Comparison of ENCODE assay signal across 7 cellular contexts in the genomic region with DNA sequence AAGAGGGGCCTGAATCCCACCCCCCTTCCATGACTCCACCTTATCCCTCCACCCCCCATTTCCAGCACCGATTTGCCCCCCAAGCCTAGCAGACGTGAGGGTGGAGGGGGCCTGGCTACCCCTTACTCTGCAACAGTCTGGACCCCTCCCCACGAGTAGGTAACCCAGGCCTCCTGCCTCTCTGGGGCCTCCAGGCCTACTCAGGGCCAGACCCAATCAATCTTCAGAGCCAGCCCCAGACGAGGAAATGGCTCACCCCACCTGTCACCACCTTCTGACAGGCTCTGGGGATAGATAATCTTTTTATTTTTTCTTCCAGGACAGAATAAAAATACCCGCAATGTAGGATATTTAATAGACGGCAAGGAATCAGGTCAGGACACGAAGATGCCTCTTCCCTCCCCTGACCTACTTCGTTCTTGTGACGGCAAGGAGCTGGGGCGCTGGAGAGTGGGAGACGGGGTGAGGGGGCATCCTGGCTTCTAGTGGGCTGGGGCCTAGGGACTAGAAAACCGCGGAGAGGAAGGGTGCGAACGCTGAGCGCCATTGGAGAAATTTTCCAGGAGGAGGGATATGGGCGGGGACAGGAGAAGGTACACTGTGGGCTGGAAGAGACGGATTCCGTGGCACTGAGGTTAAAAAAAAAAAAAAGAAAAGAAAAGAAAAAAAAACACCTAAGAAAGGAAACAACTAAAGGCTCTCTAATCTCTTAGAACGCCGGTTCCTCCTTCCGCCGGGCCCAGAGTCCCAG. TPM values are rescaled to one million over a fixed set of nuclear protein-coding genes. Genes with fewer than 3 reads are reported as not detected.
A peak's percentile ranks its signal among the peaks of the same experiment; 100 is the strongest.
DNase-seq lines count a peak whose midpoint lies in the region; ATAC-seq and TF ChIP-seq lines count a peak whose summit lies in the region.

No MANE protein-coding gene starts in this region.

- no peak overlapping the region for H3K9ac ChIP-seq in neural progenitor cell

- peaks cover 33% of the 10 kb centered on the region for H3K27me3 Mint-ChIP-seq in IgD-negative memory B cell
- H3K27me3 Mint-ChIP-seq in WTC11 (ENCODE audit: low read depth) = peaks cover 43% of the 10 kb centered on the region
- H3K27me3 Mint-ChIP-seq in neural progenitor cell (ENCODE audit: insufficient read depth, low read depth) = peaks cover 68% of the 10 kb centered on the region

- peak; percentile 40 for DNase-seq in WTC11 (ENCODE audit: low spot score)
- DNase-seq in epithelial cell of prostate (ENCODE audit: low read depth, low spot score) = no peak
- DNase-seq in neural progenitor cell (ENCODE audit: low spot score) = peak; percentile 62
- no peak for DNase-seq in AG20443 (ENCODE audit: low spot score)
- no peak for DNase-seq in GM03348 (ENCODE audit: low spot score)

- H3K4me1 ChIP-seq in neural progenitor cell = peaks cover 8% of the 10 kb centered on the region

- peaks cover 3% of the 10 kb centered on the region for H3K36me3 Mint-ChIP-seq in IgD-negative memory B cell
- H3K36me3 Mint-ChIP-seq in WTC11 = 0 out of 2 replicates have a peak, but pooled peaks cover 2% of the 10 kb centered on the region
- H3K36me3 Mint-ChIP-seq in neural progenitor cell = peaks cover 7% of the 10 kb centered on the region

- H3K27me3 ChIP-seq in neural progenitor cell = peaks cover 38% of the 10 kb centered on the region

- TF ChIP-seq CTCF in WTC11 (IDR thresholded peaks at IDR 0.05) (no peak), neural progenitor cell (IDR thresholded peaks at IDR 0.05) (no peak)

- H3K9me3 Mint-ChIP-seq in IgD-negative memory B cell (peaks cover 0 to 8% (median 0%) of the 10 kb centered on the region in 3 donors), WTC11 (no peaks in the 10 kb centered on the region), neural progenitor cell (peaks cover 13% of the 10 kb centered on the region)

- ATAC-seq in WTC11 (peak; percentile 6), HG03457 (IDR thresholded peaks at IDR 0.05; ENCODE audit: unreplicated experiment) (no peak)

- H3K4me1 Mint-ChIP-seq in IgD-negative memory B cell (peaks cover 18 to 20% (median 19%) of the 10 kb centered on the region in 3 donors), WTC11 (peaks cover 25% of the 10 kb centered on the region), neural progenitor cell (peaks cover 27% of the 10 kb centered on the region)

- no peaks in the 10 kb centered on the region for H3K9me3 ChIP-seq in neural progenitor cell (ENCODE audit: low read depth)

- H4K20me1 ChIP-seq in neural progenitor cell (ENCODE audit: low read depth) = no peaks in the 10 kb centered on the region

- H3K4me3 ChIP-seq in neural progenitor cell = peak overlapping the region; percentile 83

- POLR2A ChIA-PET in WTC11 (lab: Charles Lee) = interaction anchor here (0.8 to 2.2 kb wide), 4 partner anchors 23 to 228 kb away, joined by 4 to 6 read pairs (median 4); no protein-coding TSS in a partner anchor

- peak overlapping the region; percentile 99 to 100 (median 100) for H3K27ac Mint-ChIP-seq in IgD-negative memory B cell
- no peak overlapping the region for H3K27ac Mint-ChIP-seq in WTC11
- no peak overlapping the region for H3K27ac Mint-ChIP-seq in neural progenitor cell

- peak overlapping the region; percentile 47 for H3K27ac ChIP-seq in epithelial cell of prostate
- H3K27ac ChIP-seq in neural progenitor cell = no peak overlapping the region

- no peak overlapping the region for H2AFZ ChIP-seq in neural progenitor cell (replicated peaks)

- H3F3A ChIP-seq in neural progenitor cell (ENCODE audit: low read depth) = peaks cover 13% of the 10 kb centered on the region

- CTCF ChIA-PET in WTC11 (lab: Charles Lee) = interaction anchor here (0.6 to 6.8 kb wide), 52 partner anchors 8 to 683 kb away, joined by 3 to 191 read pairs (median 6); partner anchors contain the start of genes ARL5C, FBXO47, LASP1 and LASP1NB

- no peaks in the 10 kb centered on the region for H3K36me3 ChIP-seq in neural progenitor cell

- H3K4me3 Mint-ChIP-seq in IgD-negative memory B cell (peak overlapping the region; percentile 96 to 99 (median 98)), WTC11 (peak overlapping the region; percentile 100), neural progenitor cell (peak overlapping the region; percentile 98)

- H3K4me2 ChIP-seq in neural progenitor cell = peak overlapping the region; percentile 99

- H3K79me2 ChIP-seq in neural progenitor cell (ENCODE audit: low read depth) = no peaks in the 10 kb centered on the region

TF ChIP-seq in WTC11, 78 proteins besides CTCF, POLR2A, EP300 and RAD21:
- TF ChIP-seq E2F4 (CRISPR knock-in tag; IDR thresholded peaks at IDR 0.05; ENCODE audit: borderline replicate concordance, low read depth) = no peak
- TF ChIP-seq, protein P1, sequence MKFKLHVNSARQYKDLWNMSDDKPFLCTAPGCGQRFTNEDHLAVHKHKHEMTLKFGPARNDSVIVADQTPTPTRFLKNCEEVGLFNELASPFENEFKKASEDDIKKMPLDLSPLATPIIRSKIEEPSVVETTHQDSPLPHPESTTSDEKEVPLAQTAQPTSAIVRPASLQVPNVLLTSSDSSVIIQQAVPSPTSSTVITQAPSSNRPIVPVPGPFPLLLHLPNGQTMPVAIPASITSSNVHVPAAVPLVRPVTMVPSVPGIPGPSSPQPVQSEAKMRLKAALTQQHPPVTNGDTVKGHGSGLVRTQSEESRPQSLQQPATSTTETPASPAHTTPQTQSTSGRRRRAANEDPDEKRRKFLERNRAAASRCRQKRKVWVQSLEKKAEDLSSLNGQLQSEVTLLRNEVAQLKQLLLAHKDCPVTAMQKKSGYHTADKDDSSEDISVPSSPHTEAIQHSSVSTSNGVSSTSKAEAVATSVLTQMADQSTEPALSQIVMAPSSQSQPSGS (CRISPR knock-in tag; IDR thresholded peaks at IDR 0.05; ENCODE audit: borderline replicate concordance, low read depth) = no peak

RNA-seq across cellular contexts. Expression of gene PLXDC1, which starts 0.9 kb away (rescaled TPM):
- not detected for polyA plus RNA-seq in IgD-negative memory B cell
- total RNA-seq in WTC11 (2021) (4.1 to 5.4 TPM (median 4.1 TPM) in 3 replicates), neural progenitor cell (ENCODE audit: low replicate concordance) (2.1 and 2.5 TPM in 2 replicates)

RNA-seq across cellular contexts. Expression of gene ARL5C, which starts 13.7 kb away (rescaled TPM):
- not detected for polyA plus RNA-seq in IgD-negative memory B cell
- total RNA-seq in WTC11 (2021) = not detected in 3 replicates
- total RNA-seq in neural progenitor cell (ENCODE audit: low replicate concordance) = not detected in 2 replicates

RNA-seq across cellular contexts. Expression of gene CACNB1, which starts 45.2 kb away (rescaled TPM):
- polyA plus RNA-seq in IgD-negative memory B cell = 0.45 TPM
- total RNA-seq in WTC11 (2021) (11.2 to 17.0 TPM (median 11.9 TPM) in 3 replicates), neural progenitor cell (ENCODE audit: low replicate concordance) (6.3 and 16.5 TPM in 2 replicates)

RNA-seq across cellular contexts. Expression of gene RPL19, which starts 47.8 kb away (rescaled TPM):
- polyA plus RNA-seq in IgD-negative memory B cell = 3,435 TPM
- total RNA-seq in WTC11 (2021) (1,970 to 2,019 TPM (median 2,012 TPM) in 3 replicates), neural progenitor cell (ENCODE audit: low replicate concordance) (2,635 and 2,751 TPM in 2 replicates)

Comparison
In these comparisons a context has a peak if more than half of its experiments do, and no peak if none do; other contexts are left out.
1. H3K27ac Mint-ChIP-seq: peak in IgD-negative memory B cell (3 of 3); none in WTC11 (single experiment) and neural progenitor cell (single experiment).
2. DNase-seq: peak in WTC11 (single experiment) and neural progenitor cell (single experiment); none in epithelial cell of prostate (single experiment), AG20443 (single experiment) and GM03348 (single experiment).
3. Peak in every context shown above with its lines, with median percentiles within 50 percentile points of each other: H3K4me3 Mint-ChIP-seq.